ENCODE assay signal across 9 cellular contexts in genomic region chr2:10300997-10301945, GRCh38. TPM values are rescaled to one million over a fixed set of nuclear protein-coding genes. Genes with fewer than 3 reads are reported as not detected.
A peak's percentile ranks its signal among the peaks of the same experiment; 100 is the strongest.
DNase-seq lines count a peak whose midpoint lies in the region; ATAC-seq, FAIRE-seq and TF ChIP-seq lines count a peak whose summit lies in the region.
"Had no signal": no experiment of that assay in that cellular context is flagged by ENCODE, and none has a peak within 500 bp of the region (broad histone marks: within the 10 kb centered on the region; RNA-seq: fewer than 3 reads in every experiment).

No MANE protein-coding gene starts in this region.

- peaks cover 8% of the 10 kb centered on the region; the same call in 1 of the 2 replicates for H4K20me1 ChIP-seq in DOHH2 (ENCODE audit: control insufficient read depth, insufficient read depth, low read depth, low read length)
- H4K20me1 ChIP-seq in osteoblast (ENCODE audit: insufficient read depth, low read length): peaks cover 9% of the 10 kb centered on the region

- TF ChIP-seq POLR2A in testis (IDR thresholded peaks at IDR 0.05): no peak

- H3K27me3 ChIP-seq in DOHH2 (ENCODE audit: control insufficient read depth, low read length): peaks cover 34% of the 10 kb centered on the region
- no peaks in the 10 kb centered on the region for H3K27me3 ChIP-seq in RWPE2 (ENCODE audit: insufficient read depth, poor library complexity, severe bottlenecking)
- no peaks in the 10 kb centered on the region for H3K27me3 ChIP-seq in osteoblast (ENCODE audit: insufficient read depth, low read length)
- no peaks in the 10 kb centered on the region for H3K27me3 ChIP-seq in testis

- H3K9me3 ChIP-seq in DOHH2 (ENCODE audit: control insufficient read depth, insufficient read depth, low read length) (peaks cover 7% of the 10 kb centered on the region; the same call in 1 of the 2 replicates), RWPE2 (ENCODE audit: severe bottlenecking) (no peaks in the 10 kb centered on the region), osteoblast (ENCODE audit: low read depth, low read length) (no peaks in the 10 kb centered on the region), testis (no peaks in the 10 kb centered on the region)

- H3K4me2 ChIP-seq in DOHH2 (ENCODE audit: low read length) (peak overlapping the region; percentile 100), osteoblast (ENCODE audit: insufficient read depth, low read length) (no peak overlapping the region)

- intact Hi-C loops in testis (cut with DNase I; ENCODE audit: low total_unique reads): no loop called here

- DNase-seq in RWPE2 (ENCODE audit: low spot score): no peak
- no peak for DNase-seq in coronary artery (ENCODE audit: low spot score)
- DNase-seq in osteoblast (ENCODE audit: insufficient read length, low spot score, missing footprints): peak; percentile 61
- no peak for DNase-seq in testis
- no peak for DNase-seq in urothelium cell line (ENCODE audit: low spot score)
- DNase-seq in SHP77 (lab: John Stamatoyannopoulos, UW): no peak
- DNase-seq: Karpas-422 had no signal

- peaks cover 13% of the 10 kb centered on the region for H3K79me2 ChIP-seq in DOHH2 (ENCODE audit: control insufficient read depth, low read length)
- peaks cover 34% of the 10 kb centered on the region for H3K79me2 ChIP-seq in osteoblast (ENCODE audit: insufficient read depth, low read length)

- ATAC-seq in RWPE2 (ENCODE audit: low read depth) (no peak), HG03565 (IDR thresholded peaks at IDR 0.05; ENCODE audit: unreplicated experiment) (no peak)

- no peak overlapping the region for H3K27ac ChIP-seq in DOHH2 (ENCODE audit: low read depth, low read length)
- peak overlapping the region; percentile 38 for H3K27ac ChIP-seq in RWPE2 (ENCODE audit: poor library complexity, severe bottlenecking)
- peak overlapping the region; percentile 70 to 75 for H3K27ac ChIP-seq in coronary artery
- H3K27ac ChIP-seq in osteoblast (ENCODE audit: low read depth, low read length): no peak overlapping the region
- H3K27ac ChIP-seq in testis: no peak overlapping the region

- WGBS in testis, 2 donors: 66 to 76% methylated on average over 18 to 22 of the region's 22 CpGs

- H3K4me3 ChIP-seq in DOHH2 (ENCODE audit: low read length) (peak overlapping the region; percentile 93), RWPE2 (ENCODE audit: severe bottlenecking) (no peak overlapping the region), coronary artery (no peak overlapping the region), osteoblast (ENCODE audit: insufficient read depth, low read length) (no peak overlapping the region), testis (peak overlapping the region in 1 of 2 donors; percentile 79)

- H3F3A ChIP-seq in DOHH2 (ENCODE audit: control insufficient read depth, insufficient read depth): peaks cover 6% of the 10 kb centered on the region

- no peaks in the 10 kb centered on the region for H3K36me3 ChIP-seq in DOHH2 (ENCODE audit: control insufficient read depth, low read length)
- H3K36me3 ChIP-seq in RWPE2 (ENCODE audit: low read depth): no peaks in the 10 kb centered on the region
- no peaks in the 10 kb centered on the region for H3K36me3 ChIP-seq in osteoblast (ENCODE audit: insufficient read depth, low read length)
- no peaks in the 10 kb centered on the region for H3K36me3 ChIP-seq in testis (ENCODE audit: low read depth, missing control alignments)

- FAIRE-seq in urothelium cell line (lab: Jason Lieb, UNC): no peak

- no peaks in the 10 kb centered on the region for H3K9me2 ChIP-seq in DOHH2 (replicated peaks; ENCODE audit: control insufficient read depth, low read length)

- H3K4me1 ChIP-seq in DOHH2 (ENCODE audit: control insufficient read depth, low read length): peaks cover 45% of the 10 kb centered on the region
- H3K4me1 ChIP-seq in RWPE2 (ENCODE audit: insufficient read depth, poor library complexity, severe bottlenecking): peaks cover 22% of the 10 kb centered on the region
- H3K4me1 ChIP-seq in osteoblast (ENCODE audit: insufficient read depth, low read length): peaks cover 27% of the 10 kb centered on the region
- peaks cover 16% of the 10 kb centered on the region for H3K4me1 ChIP-seq in testis

- no peak for TF ChIP-seq CTCF in DOHH2 (IDR thresholded peaks at IDR 0.05; ENCODE audit: low read depth, low read length, poor library complexity, severe bottlenecking)
- TF ChIP-seq CTCF in RWPE2 (IDR thresholded peaks at IDR 0.05; ENCODE audit: poor library complexity, severe bottlenecking): no peak
- no peak for TF ChIP-seq CTCF in coronary artery (IDR thresholded peaks at IDR 0.05)
- TF ChIP-seq CTCF in osteoblast (IDR thresholded peaks at IDR 0.05; ENCODE audit: extremely low read depth, low read depth, low read length): no peak
- no peak for TF ChIP-seq CTCF in testis (IDR thresholded peaks at IDR 0.05)

- no peak overlapping the region for H2AFZ ChIP-seq in osteoblast (ENCODE audit: low read length)

RNA-seq across cellular contexts. Expression of gene HPCAL1, which starts 1.4 kb away (rescaled TPM):
- total RNA-seq in osteoblast: 47.1 and 57.2 TPM in 2 replicates
- 100 to 1,000 TPM; 215 to 263 TPM for total RNA-seq in testis
- 99.5 TPM for polyA plus RNA-seq in testis (ENCODE audit: insufficient read depth, low read depth, low replicate concordance)

Comparison
In these comparisons a context has a peak if more than half of its experiments do, and no peak if none do; other contexts are left out.
1. H3K27ac ChIP-seq: peak in RWPE2 (single experiment) and coronary artery (2 of 2); none in DOHH2 (single experiment), osteoblast (single experiment) and testis (0 of 2).